Comparison of ENCODE assay signal across 16 cellular contexts in genomic region chr15:74408385-74408784, GRCh38. TPM values are rescaled to one million over a fixed set of nuclear protein-coding genes. Genes with fewer than 3 reads are reported as not detected.
DNase-seq lines count a peak whose midpoint lies in the region; ATAC-seq and TF ChIP-seq lines count a peak whose summit lies in the region.
"Had no signal": no experiment of that assay in that cellular context is flagged by ENCODE, and none has a peak within 500 bp of the region (broad histone marks: within the 10 kb centered on the region; RNA-seq: fewer than 3 reads in every experiment).

No MANE protein-coding gene starts in this region.

- no TSS peak for BruUV-seq in IMR-90 (replicated peaks; lab: Mats Ljungman, UMichigan)

- CTCF ChIA-PET in IMR-90 (lab: Yijun Ruan, JAX) = no interaction called here

- H2AK9ac ChIP-seq in IMR-90 (replicated peaks; ENCODE audit: low read depth, low read length, poor library complexity) = peak overlapping the region; percentile 98

- H3K27me3 ChIP-seq in IMR-90 (ENCODE audit: control insufficient read depth, insufficient read depth, low read length) = no peaks in the 10 kb centered on the region
- no peaks in the 10 kb centered on the region for H3K27me3 ChIP-seq in adipocyte (replicated peaks; ENCODE audit: control insufficient read depth, insufficient read depth, low read length)
- H3K27me3 ChIP-seq in neuronal stem cell (ENCODE audit: control insufficient read depth in 3 of 3, insufficient read depth in 3 of 3, low read depth in 1 of 3, low read length in 3 of 3) = no peaks in the 10 kb centered on the region

- peak overlapping the region; percentile 12; the same call in 1 of the 2 replicates for H4K5ac ChIP-seq in IMR-90 (ENCODE audit: low read depth, low read length)

- H2BK15ac ChIP-seq in IMR-90 (ENCODE audit: low read depth, low read length) (peak overlapping the region; percentile 65; the same call in 2 of the 3 replicates), neuronal stem cell (ENCODE audit: low read length) (no peak overlapping the region)

- H4K8ac ChIP-seq in IMR-90 (ENCODE audit: low read depth in 2 of 2, low read length in 2 of 2) = peak overlapping the region; percentile 90 to 95; a peak in 3 of 4 replicates
- H4K8ac ChIP-seq in neuronal stem cell (ENCODE audit: low read depth, low read length) = no peak overlapping the region

- no peak for DNase-seq in IMR-90
- DNase-seq in adipocyte (ENCODE audit: low read depth) = no peak
- DNase-seq in neuronal stem cell (ENCODE audit: low spot score) = no peak
- DNase-seq in NCI-H446 (lab: John Stamatoyannopoulos, UW) = no peak
- no peak for DNase-seq in GM19240 (ENCODE audit: insufficient read length, low spot score)
- no peak for DNase-seq in SW 1271 (lab: John Stamatoyannopoulos, UW)
- no peak for DNase-seq in NCI-H1930 (lab: John Stamatoyannopoulos, UW)
- DNase-seq: DMS79, NCI-H345 had no signal

- H3K27ac ChIP-seq in IMR-90 (ENCODE audit: insufficient read depth, low read length) = peak overlapping the region; percentile 12; the same call in 1 of the 2 replicates
- no peak overlapping the region for H3K27ac ChIP-seq in neuronal stem cell (replicated peaks; ENCODE audit: low read length)
- H3K27ac ChIP-seq: C4-2B, KMS-11, neutrophil, SK-N-MC had no signal

- peak overlapping the region; percentile 95 for H2BK120ac ChIP-seq in IMR-90 (ENCODE audit: low read depth, low read length)
- H2BK120ac ChIP-seq in neuronal stem cell (ENCODE audit: low read depth, low read length) = no peak overlapping the region

- no peaks in the 10 kb centered on the region for H4K20me1 ChIP-seq in IMR-90 (ENCODE audit: insufficient read depth, low read length)

- H2AFZ ChIP-seq in IMR-90 (replicated peaks; ENCODE audit: low read length, poor library complexity) = peak overlapping the region; percentile 56
- H2AFZ ChIP-seq in neuronal stem cell (ENCODE audit: low read length) = no peak overlapping the region

- intact Hi-C loops in IMR-90 (cut with micrococcal nuclease) = no loop called here

- peaks cover 5% of the 10 kb centered on the region; the same call in 1 of the 2 replicates for H3K36me3 ChIP-seq in IMR-90 (ENCODE audit: control insufficient read depth, insufficient read depth, low read length)
- peaks cover 21% of the 10 kb centered on the region for H3K36me3 ChIP-seq in adipocyte (ENCODE audit: control insufficient read depth, insufficient read depth, low read length, severe bottlenecking)
- H3K36me3 ChIP-seq in neuronal stem cell (replicated peaks in 1 of 2; ENCODE audit: control insufficient read depth in 2 of 2, insufficient read depth in 2 of 2, low read length in 2 of 2) = peaks cover 0 to 3% of the 10 kb centered on the region in 2 donors
- H3K36me3 ChIP-seq: neutrophil had no signal

- H3K9ac ChIP-seq in IMR-90 (ENCODE audit: low read depth, low read length) (no peak overlapping the region), adipocyte (ENCODE audit: low read length) (peak overlapping the region; percentile 74), neuronal stem cell (ENCODE audit: low read depth, low read length, poor library complexity) (no peak overlapping the region)
- H3K9ac ChIP-seq: KMS-11 had no signal

- peaks cover 22% of the 10 kb centered on the region for H3K4me1 ChIP-seq in IMR-90 (ENCODE audit: control insufficient read depth, insufficient read depth, low read length)
- H3K4me1 ChIP-seq in adipocyte (ENCODE audit: control insufficient read depth, insufficient read depth, low read length) = peaks cover 42% of the 10 kb centered on the region
- peaks cover 17 to 18% of the 10 kb centered on the region in 2 donors for H3K4me1 ChIP-seq in neuronal stem cell (ENCODE audit: control insufficient read depth in 2 of 2, insufficient read depth in 1 of 2, low read depth in 1 of 2, low read length in 2 of 2)

- H2AK5ac ChIP-seq in IMR-90 (ENCODE audit: low read depth, low read length) (peak overlapping the region; percentile 92), neuronal stem cell (ENCODE audit: low read depth, low read length) (peak overlapping the region; percentile 95)

- POLR2A ChIA-PET in IMR-90 (lab: Charles Lee; ENCODE audit: unreplicated experiment) = no interaction called here

- H3K4me2 ChIP-seq in IMR-90 (ENCODE audit: low read depth, low read length) (no peak overlapping the region), neuronal stem cell (ENCODE audit: insufficient read depth, low read length, poor library complexity, severe bottlenecking) (no peak overlapping the region)
- H3K4me2 ChIP-seq: KMS-11 had no signal

- no peak for TF ChIP-seq RAD21 in IMR-90 (IDR thresholded peaks at IDR 0.05; ENCODE audit: low read length)

- H2BK12ac ChIP-seq in neuronal stem cell (ENCODE audit: low read length) = no peak overlapping the region

- H3K23ac ChIP-seq in IMR-90 (ENCODE audit: low read depth, low read length) (peak overlapping the region; percentile 12; the same call in 1 of the 2 replicates), neuronal stem cell (ENCODE audit: low read depth, low read length, poor library complexity) (no peak overlapping the region)

- TF ChIP-seq CTCF in IMR-90 (conservative IDR thresholded peaks at IDR 0.05; ENCODE audit: low read depth, low read length) = no peak

- H3K9me3 ChIP-seq in IMR-90 (ENCODE audit: control insufficient read depth, insufficient read depth, low read length) (no peaks in the 10 kb centered on the region), adipocyte (ENCODE audit: control insufficient read depth, low read length) (no peaks in the 10 kb centered on the region), neuronal stem cell (replicated peaks in 1 of 2; ENCODE audit: control insufficient read depth in 2 of 2, insufficient read depth in 1 of 2, low read depth in 1 of 2, low read length in 2 of 2) (no peaks in the 10 kb centered on the region)
- H3K9me3 ChIP-seq: neutrophil had no signal

- TF ChIP-seq POLR2A in GM15510 (IDR thresholded peaks at IDR 0.05; ENCODE audit: borderline replicate concordance, extremely low read depth, insufficient read length) (peak; percentile 34), IMR-90 (IDR thresholded peaks at IDR 0.05; ENCODE audit: low read depth, low read length) (no peak)

- in situ Hi-C loops in IMR-90 (cut with MboI; ENCODE audit: low sequenced_read_pairs) = no loop called here

- peaks cover 0 to 36% of the 10 kb centered on the region in 2 experiments; a peak in 2 of 4 replicates for H3K79me1 ChIP-seq in IMR-90 (ENCODE audit: low read depth in 1 of 2, low read length in 2 of 2)
- H3K79me1 ChIP-seq in neuronal stem cell (ENCODE audit: low read depth, low read length) = no peaks in the 10 kb centered on the region

- H3K9me1 ChIP-seq in IMR-90 (ENCODE audit: insufficient read depth, low read length) = peaks cover 38% of the 10 kb centered on the region

- H2BK5ac ChIP-seq in IMR-90 (ENCODE audit: low read depth, low read length, poor library complexity, severe bottlenecking) (peak overlapping the region; percentile 87), neuronal stem cell (ENCODE audit: low read length) (peak overlapping the region; percentile 88)

- H3K18ac ChIP-seq in IMR-90 (ENCODE audit: low read depth, low read length) = no peak overlapping the region
- peak overlapping the region; percentile 78 for H3K18ac ChIP-seq in neuronal stem cell (ENCODE audit: low read length)

- H3K14ac ChIP-seq in IMR-90 (replicated peaks; ENCODE audit: low read depth, low read length) (peak overlapping the region; percentile 85), neuronal stem cell (ENCODE audit: low read length) (no peak overlapping the region)

- H3K4me3 ChIP-seq in IMR-90 (ENCODE audit: insufficient read depth, low read depth, low read length) (no peak overlapping the region), adipocyte (ENCODE audit: low read length) (no peak overlapping the region), neuronal stem cell (ENCODE audit: low read length in 2 of 2) (no peak overlapping the region)
- H3K4me3 ChIP-seq: SK-N-MC had no signal

- dilution Hi-C loops in IMR-90 (cut with HindIII; ENCODE audit: low sequenced_read_pairs, unreplicated experiment) = no loop called here

- no peak for ATAC-seq in IMR-90 (ENCODE audit: low read depth)

- H4K91ac ChIP-seq in IMR-90 (ENCODE audit: insufficient read depth, low read depth, low read length) = peak overlapping the region; percentile 99
- H4K91ac ChIP-seq in neuronal stem cell (ENCODE audit: low read depth, low read length, poor library complexity) = no peak overlapping the region

- peak overlapping the region; percentile 92 for H2BK20ac ChIP-seq in IMR-90 (ENCODE audit: low read depth, low read length)

- no peak overlapping the region for H3K56ac ChIP-seq in IMR-90 (ENCODE audit: extremely low read depth, insufficient read depth, low read length)

- H3K4ac ChIP-seq in IMR-90 (ENCODE audit: low read depth, low read length) = peak overlapping the region; percentile 96
- H3K4ac ChIP-seq in neuronal stem cell (ENCODE audit: low read length) = no peak overlapping the region

- no CpG with 5 or more reads among the region's 2 CpGs for WGBS in IMR-90 (ENCODE audit: extremely low coverage in 2 of 2, insufficient read length in 1 of 2), 2 experiments
- WGBS in neuronal stem cell (ENCODE audit: extremely low coverage in 2 of 2, insufficient read length in 2 of 2, insufficient replicate concordance in 1 of 2), 2 donors = no CpG with 5 or more reads among the region's 2 CpGs

TF ChIP-seq in IMR-90, 13 proteins besides CTCF, POLR2A, EP300 and RAD21 (continues in another document):
- no peak for TF ChIP-seq MAFK (IDR thresholded peaks at IDR 0.05; ENCODE audit: low read depth, low read length)
- TF ChIP-seq NFE2L2 (IDR thresholded peaks at IDR 0.05; ENCODE audit: low read depth, low read length) = no peak
- TF ChIP-seq BHLHE40 (IDR thresholded peaks at IDR 0.05; ENCODE audit: low read depth, low read length) = no peak
- no peak for TF ChIP-seq FOS (IDR thresholded peaks at IDR 0.05; ENCODE audit: low read depth, low read length)
- TF ChIP-seq MAZ (IDR thresholded peaks at IDR 0.05; ENCODE audit: borderline replicate concordance, low read depth, low read length) = no peak

RNA-seq across cellular contexts. Expression of gene SEMA7A, which starts 25.4 kb away (rescaled TPM):
- 27.8 and 30.5 TPM in 2 replicates for total RNA-seq in IMR-90 (2012; rRNA removed)
- 87.3 and 88.1 TPM in 2 replicates for polyA plus RNA-seq in IMR-90 (2012; rRNA removed)
- 46.2 and 68.0 TPM in 2 replicates for polyA plus RNA-seq in IMR-90 (2012; cell fraction: cytosol; rRNA removed)
- 57.3 and 104 TPM in 2 replicates for polyA plus RNA-seq in IMR-90 (2012; cell fraction: nucleus; rRNA removed; ENCODE audit: low replicate concordance)
- 10.3 TPM for polyA plus RNA-seq in neuronal stem cell (2013, experiment 1 of 2)
- polyA plus RNA-seq in neuronal stem cell (2013, experiment 2 of 2) = 10.3 TPM

RNA-seq across cellular contexts. Expression of gene CYP11A1, which starts 40.9 kb away (rescaled TPM):
- 0.18 and 0.28 TPM in 2 replicates for total RNA-seq in IMR-90 (2012; rRNA removed)
- polyA plus RNA-seq in IMR-90 (2012; rRNA removed) = 0.46 and 0.50 TPM in 2 replicates
- 0.17 and 0.60 TPM in 2 replicates for polyA plus RNA-seq in IMR-90 (2012; cell fraction: cytosol; rRNA removed)
- polyA plus RNA-seq in IMR-90 (2012; cell fraction: nucleus; rRNA removed; ENCODE audit: low replicate concordance) = 0.23 and 0.26 TPM in 2 replicates
- 0.77 TPM for polyA plus RNA-seq in neuronal stem cell (2013, experiment 1 of 2)
- polyA plus RNA-seq in neuronal stem cell (2013, experiment 2 of 2) = 0.80 TPM
- total RNA-seq: lung microvascular endothelial cell, OCI-LY7 had no signal

RNA-seq across cellular contexts. Expression of gene UBL7, which starts 52.6 kb away (rescaled TPM):
- total RNA-seq in IMR-90 (2012; rRNA removed) = 57.8 and 68.1 TPM in 2 replicates
- polyA plus RNA-seq in IMR-90 (2012; rRNA removed) = 78.4 and 80.1 TPM in 2 replicates
- polyA plus RNA-seq in IMR-90 (2012; cell fraction: cytosol; rRNA removed) = 64.2 and 85.0 TPM in 2 replicates
- polyA plus RNA-seq in IMR-90 (2012; cell fraction: nucleus; rRNA removed; ENCODE audit: low replicate concordance) = 21.3 and 32.0 TPM in 2 replicates
- polyA plus RNA-seq in neuronal stem cell (2013, experiment 1 of 2) = 45.9 TPM
- polyA plus RNA-seq in neuronal stem cell (2013, experiment 2 of 2) = 44.1 TPM
